Comparison of ENCODE assay signal across 13 cellular contexts in the genomic region with DNA sequence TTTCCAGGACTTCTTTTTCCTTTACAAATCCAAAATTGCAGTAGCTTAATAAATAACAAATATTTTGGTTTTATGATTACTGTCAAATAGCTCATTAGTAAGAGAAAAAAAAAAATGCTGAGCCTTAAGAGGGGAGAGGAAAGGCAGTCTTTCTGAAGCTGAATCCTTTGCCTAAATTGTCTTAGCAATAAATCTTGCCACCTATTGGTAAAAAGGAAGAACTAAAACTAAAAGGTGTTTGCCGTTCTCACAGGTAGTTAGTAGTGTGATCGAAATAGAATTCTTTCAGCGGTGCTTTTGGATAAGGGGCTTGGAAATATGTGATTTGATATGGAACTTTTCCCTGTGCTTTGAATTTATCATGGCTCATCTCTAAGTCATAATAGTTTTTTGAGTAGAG. TPM values are rescaled to one million over a fixed set of nuclear protein-coding genes. Genes with fewer than 3 reads are reported as not detected.
A peak's percentile ranks its signal among the peaks of the same experiment; 100 is the strongest.
DNase-seq lines count a peak whose midpoint lies in the region; ATAC-seq and TF ChIP-seq lines count a peak whose summit lies in the region.
"Had no signal": no experiment of that assay in that cellular context is flagged by ENCODE, and none has a peak within 500 bp of the region (broad histone marks: within the 10 kb centered on the region; RNA-seq: fewer than 3 reads in every experiment).

No MANE protein-coding gene starts in this region.

- H3K27ac Mint-ChIP-seq in CD8-positive, alpha-beta memory T cell: peak overlapping the region in 5 of 8 donors; percentile 22 to 66 (median 39)
- H3K27ac Mint-ChIP-seq in naive thymus-derived CD8-positive, alpha-beta T cell: peak overlapping the region in 6 of 10 donors; percentile 0 to 73 (median 64)

- no peak overlapping the region for H3K4me3 ChIP-seq in CD8-positive, alpha-beta memory T cell (ENCODE audit: low read length)
- H3K4me3 ChIP-seq: skin epidermis, testis had no signal

- CTCF ChIA-PET in CD8-positive, alpha-beta memory T cell (lab: Charles Lee): interaction anchor here (0.7 to 1.9 kb wide), 3 partner anchors 10 to 1245 kb away, joined by 3 to 5 read pairs (median 4); a partner anchor contains a TSS

- POLR2A ChIA-PET in CD8-positive, alpha-beta memory T cell (lab: Charles Lee): interaction anchor here (0.7 kb wide), 1 partner anchor 31 kb away, joined by 3 read pairs; a partner anchor contains a TSS
- POLR2A ChIA-PET in naive thymus-derived CD8-positive, alpha-beta T cell (lab: Charles Lee): interaction anchor here (1.0 kb wide), 1 partner anchor 31 kb away, joined by 10 read pairs; a partner anchor contains a TSS

- H3K9me3 ChIP-seq in CD8-positive, alpha-beta memory T cell (ENCODE audit: low read length): no peaks in the 10 kb centered on the region
- H3K9me3 ChIP-seq: testis had no signal

- peak overlapping the region in 3 of 7 donors; percentile 21 to 53 (median 52) for H3K4me3 Mint-ChIP-seq in CD8-positive, alpha-beta memory T cell
- peak overlapping the region in 3 of 10 donors; percentile 2 to 33 (median 5) for H3K4me3 Mint-ChIP-seq in naive thymus-derived CD8-positive, alpha-beta T cell

- peaks cover 82 to 94% (median 91%) of the 10 kb centered on the region in 3 donors for H3K4me1 Mint-ChIP-seq in CD8-positive, alpha-beta memory T cell
- peaks cover 33 to 87% (median 80%) of the 10 kb centered on the region in 4 donors for H3K4me1 Mint-ChIP-seq in naive thymus-derived CD8-positive, alpha-beta T cell

- peaks cover 73% of the 10 kb centered on the region for H3K4me1 ChIP-seq in CD8-positive, alpha-beta memory T cell (ENCODE audit: insufficient read depth, low read length)

- peak; percentile 78 for TF ChIP-seq CTCF in VCaP (conservative IDR thresholded peaks at IDR 0.05)

- ATAC-seq in naive thymus-derived CD8-positive, alpha-beta T cell: peak; percentile 41 to 53
- no peak for ATAC-seq in HG02763 (IDR thresholded peaks at IDR 0.05; ENCODE audit: unreplicated experiment)

- peaks cover 0 to 2% of the 10 kb centered on the region in 2 donors for H3K27me3 Mint-ChIP-seq in CD8-positive, alpha-beta memory T cell
- H3K27me3 Mint-ChIP-seq in naive thymus-derived CD8-positive, alpha-beta T cell: no peaks in the 10 kb centered on the region

- H3K27me3 ChIP-seq in CD8-positive, alpha-beta memory T cell (ENCODE audit: insufficient read depth, low read length, poor library complexity, severe bottlenecking): no peaks in the 10 kb centered on the region
- H3K27me3 ChIP-seq: testis had no signal

- peaks cover 0 to 18% (median 11%) of the 10 kb centered on the region in 3 donors for H3K36me3 Mint-ChIP-seq in CD8-positive, alpha-beta memory T cell
- H3K36me3 Mint-ChIP-seq in naive thymus-derived CD8-positive, alpha-beta T cell: peaks cover 0 to 7% (median 0%) of the 10 kb centered on the region in 3 donors

- H3K27ac ChIP-seq in CD8-positive, alpha-beta memory T cell (ENCODE audit: low read depth, low read length): no peak overlapping the region
- H3K27ac ChIP-seq in VCaP: peak overlapping the region; percentile 72
- H3K27ac ChIP-seq: testis had no signal

- no peaks in the 10 kb centered on the region for H3K9me3 Mint-ChIP-seq in CD8-positive, alpha-beta memory T cell
- no peaks in the 10 kb centered on the region for H3K9me3 Mint-ChIP-seq in naive thymus-derived CD8-positive, alpha-beta T cell

- DNase-seq in CD8-positive, alpha-beta memory T cell: peak in 1 of 5 donors; percentile 31
- peak; percentile 23 for DNase-seq in H4 (ENCODE audit: low spot score)
- DNase-seq in naive thymus-derived CD8-positive, alpha-beta T cell: peak in 2 of 10 donors; percentile 49 to 50
- no peak for DNase-seq in activated CD4-positive, CD25-positive, alpha-beta regulatory T cell (lab: John Stamatoyannopoulos, UW)
- no peak for DNase-seq in NCI-H446 (lab: John Stamatoyannopoulos, UW)
- DNase-seq: activated CD4-positive, alpha-beta T cell treated with anti-CD3 and anti-CD28 coated beads, Interleukin-2, amount 50 U/mL, for 4 hours; activated naive CD4-positive, alpha-beta T cell treated with anti-CD3 and anti-CD28 coated beads, Interleukin-2, amount 50 U/mL, for 16 hours; DMS153; NCI-H526 treated with DMSO at 0.1 percent for 48 hours; testis had no signal

- H3K36me3 ChIP-seq in CD8-positive, alpha-beta memory T cell (ENCODE audit: insufficient read depth, low read length): no peaks in the 10 kb centered on the region

RNA-seq across cellular contexts. Expression of a gene that starts 31.2 kb away (rescaled TPM):
- 10 to 100 TPM; 46.9 to 47.9 TPM for total RNA-seq in CD8-positive, alpha-beta memory T cell
- 75.9 TPM for polyA plus RNA-seq in CD8-positive, alpha-beta memory T cell
- 15.7 and 17.2 TPM in 2 replicates for total RNA-seq in H4 (2014; rRNA removed; shearing (Covaris generic))
- 10 to 100 TPM; 91.4 to 98.3 TPM for total RNA-seq in naive thymus-derived CD8-positive, alpha-beta T cell
- 10 to 100 TPM; 69.1 to 98.1 (median 71.3) TPM for polyA plus RNA-seq in naive thymus-derived CD8-positive, alpha-beta T cell
